ENCODE assay signal across 8 cellular contexts in genomic region chr3:25664810-25665645, GRCh38. TPM values are rescaled to one million over a fixed set of nuclear protein-coding genes. Genes with fewer than 3 reads are reported as not detected.
DNase-seq lines count a peak whose midpoint lies in the region; ATAC-seq and TF ChIP-seq lines count a peak whose summit lies in the region.

Gene TOP2B, minus strand, starts transcription at chr3:25664907. Its CDS starts 610 bp downstream, at chr3:25664297.

- TF ChIP-seq CTCF in GM10266 (IDR thresholded peaks at IDR 0.05; ENCODE audit: control insufficient read depth, insufficient read depth, low read depth, missing control alignments) (no peak), SU-DHL-6 (IDR thresholded peaks at IDR 0.05; ENCODE audit: insufficient read depth, low read length, poor library complexity, severe bottlenecking) (no peak), glutamatergic neuron (IDR thresholded peaks at IDR 0.05; ENCODE audit: partially characterized antibody, unreplicated experiment) (no peak), osteoblast (IDR thresholded peaks at IDR 0.05; ENCODE audit: extremely low read depth, low read depth, low read length) (no peak), thoracic aorta (IDR thresholded peaks at IDR 0.05) (no peak)

- no peaks in the 10 kb centered on the region for H3K9me2 ChIP-seq in SU-DHL-6 (replicated peaks; ENCODE audit: insufficient read depth, low read length)

- H3K9me3 ChIP-seq in SU-DHL-6 (ENCODE audit: insufficient read depth, low read length) (no peaks in the 10 kb centered on the region), osteoblast (ENCODE audit: low read depth, low read length) (no peaks in the 10 kb centered on the region), thoracic aorta (no peaks in the 10 kb centered on the region)

- H2AFZ ChIP-seq in SU-DHL-6 (ENCODE audit: low read depth, low read length, severe bottlenecking) (peak within 1 kb of the TSS; percentile 68), osteoblast (ENCODE audit: low read length) (peak within 1 kb of the TSS; percentile 92)

- peak within 1 kb of the TSS; percentile 75 for H3K9ac ChIP-seq in SU-DHL-6 (ENCODE audit: low read length)

- H3K4me3 Mint-ChIP-seq in activated naive CD8-positive, alpha-beta T cell treated with anti-CD3 and anti-CD28 coated beads, Interleukin-2, amount 10 ng/mL, durations not matched to agents 7 days and 5 days: peak within 1 kb of the TSS; percentile 94
- peak within 1 kb of the TSS; percentile 96 for H3K4me3 Mint-ChIP-seq in glutamatergic neuron (ENCODE audit: unreplicated experiment)

- no peaks in the 10 kb centered on the region for H3K9me3 Mint-ChIP-seq in activated naive CD8-positive, alpha-beta T cell treated with anti-CD3 and anti-CD28 coated beads, Interleukin-2, amount 10 ng/mL, durations not matched to agents 7 days and 5 days
- H3K9me3 Mint-ChIP-seq in glutamatergic neuron (ENCODE audit: unreplicated experiment): peaks cover 14% of the 10 kb centered on the region

- H3F3A ChIP-seq in SU-DHL-6 (ENCODE audit: insufficient read depth): peaks cover 13% of the 10 kb centered on the region; the same call in 1 of the 2 replicates

- H3K36me3 ChIP-seq in SU-DHL-6 (ENCODE audit: low read length) (no peaks in the 10 kb centered on the region), osteoblast (ENCODE audit: insufficient read depth, low read length) (no peaks in the 10 kb centered on the region), thoracic aorta (no peaks in the 10 kb centered on the region)

- H4K20me1 ChIP-seq in SU-DHL-6 (ENCODE audit: low read depth, low read length): peaks cover 22% of the 10 kb centered on the region
- peaks cover 35% of the 10 kb centered on the region for H4K20me1 ChIP-seq in osteoblast (ENCODE audit: insufficient read depth, low read length)

- H3K27ac ChIP-seq in SU-DHL-6 (ENCODE audit: low read depth, low read length) (peak within 1 kb of the TSS; percentile 64), osteoblast (ENCODE audit: low read depth, low read length) (peak within 1 kb of the TSS; percentile 79), thoracic aorta (peak within 1 kb of the TSS; percentile 90 to 96)

- peak within 1 kb of the TSS; percentile 72 for H3K4me2 ChIP-seq in SU-DHL-6 (ENCODE audit: low read depth, low read length, poor library complexity, severe bottlenecking)
- peak within 1 kb of the TSS; percentile 89 for H3K4me2 ChIP-seq in osteoblast (ENCODE audit: insufficient read depth, low read length)

- H3K4me1 ChIP-seq in osteoblast (ENCODE audit: insufficient read depth, low read length) (peaks cover 17% of the 10 kb centered on the region), thoracic aorta (ENCODE audit: control insufficient read depth in 1 of 2, low read depth in 2 of 2) (peaks cover 26 to 33% of the 10 kb centered on the region in 2 donors)

- peak within 1 kb of the TSS; percentile 98 for H3K27ac Mint-ChIP-seq in activated naive CD8-positive, alpha-beta T cell treated with anti-CD3 and anti-CD28 coated beads, Interleukin-2, amount 10 ng/mL, durations not matched to agents 7 days and 5 days
- H3K27ac Mint-ChIP-seq in glutamatergic neuron (ENCODE audit: unreplicated experiment): peak within 1 kb of the TSS; percentile 100

- POLR2A ChIA-PET in activated naive CD8-positive, alpha-beta T cell treated with anti-CD3 and anti-CD28 coated beads, Interleukin-2, amount 10 ng/mL, durations not matched to agents 7 days and 5 days (lab: Charles Lee): interaction anchor here (1.3 to 1.5 kb wide), 3 partner anchors 118 to 125 kb away, joined by 6 to 11 read pairs (median 10); partner anchors contain the start of genes NGLY1 and OXSM

- DNase-seq in GM10266 (ENCODE audit: extremely low spot score): peak; percentile 96
- peak; percentile 82 for DNase-seq in NCI-H1105 treated with DMSO at 0.1 percent for 48 hours (lab: John Stamatoyannopoulos, UW)
- peak; percentile 92 for DNase-seq in activated naive CD8-positive, alpha-beta T cell treated with anti-CD3 and anti-CD28 coated beads, Interleukin-2, amount 10 ng/mL, durations not matched to agents 7 days and 5 days
- DNase-seq in glutamatergic neuron: peak; percentile 97
- DNase-seq in osteoblast (ENCODE audit: insufficient read length, low spot score, missing footprints): peak; percentile 98
- DNase-seq in thoracic aorta (ENCODE audit: low spot score): peak; percentile 76

- H3K27me3 ChIP-seq in SU-DHL-6 (ENCODE audit: low read length) (no peaks in the 10 kb centered on the region), osteoblast (ENCODE audit: insufficient read depth, low read length) (no peaks in the 10 kb centered on the region), thoracic aorta (replicated peaks; ENCODE audit: insufficient read depth) (no peaks in the 10 kb centered on the region)

- peaks cover 7% of the 10 kb centered on the region for H3K36me3 Mint-ChIP-seq in activated naive CD8-positive, alpha-beta T cell treated with anti-CD3 and anti-CD28 coated beads, Interleukin-2, amount 10 ng/mL, durations not matched to agents 7 days and 5 days
- H3K36me3 Mint-ChIP-seq in glutamatergic neuron (ENCODE audit: unreplicated experiment): no peaks in the 10 kb centered on the region

- H3K4me3 ChIP-seq in SU-DHL-6 (ENCODE audit: insufficient read depth, low read length, poor library complexity, severe bottlenecking) (peak within 1 kb of the TSS; percentile 75), osteoblast (ENCODE audit: insufficient read depth, low read length) (peak within 1 kb of the TSS; percentile 78), thoracic aorta (peak within 1 kb of the TSS; percentile 94)

- ATAC-seq in HG02642 (IDR thresholded peaks at IDR 0.05; ENCODE audit: poor library complexity, unreplicated experiment): peak; percentile 93
- ATAC-seq in activated naive CD8-positive, alpha-beta T cell treated with anti-CD3 and anti-CD28 coated beads, Interleukin-2, amount 10 ng/mL, durations not matched to agents 7 days and 5 days (ENCODE audit: low read depth): peak; percentile 89
- ATAC-seq in thoracic aorta (ENCODE audit: insufficient number of reproducible peaks, low FRiP score, low read depth): peak; percentile 98

- no peaks in the 10 kb centered on the region for H3K27me3 Mint-ChIP-seq in activated naive CD8-positive, alpha-beta T cell treated with anti-CD3 and anti-CD28 coated beads, Interleukin-2, amount 10 ng/mL, durations not matched to agents 7 days and 5 days
- H3K27me3 Mint-ChIP-seq in glutamatergic neuron (ENCODE audit: unreplicated experiment): peaks cover 15% of the 10 kb centered on the region

- H3K79me2 ChIP-seq in SU-DHL-6 (ENCODE audit: insufficient read depth, low read length): peaks cover 38% of the 10 kb centered on the region
- peaks cover 39% of the 10 kb centered on the region for H3K79me2 ChIP-seq in osteoblast (ENCODE audit: insufficient read depth, low read length)

- peaks cover 31% of the 10 kb centered on the region for H3K4me1 Mint-ChIP-seq in activated naive CD8-positive, alpha-beta T cell treated with anti-CD3 and anti-CD28 coated beads, Interleukin-2, amount 10 ng/mL, durations not matched to agents 7 days and 5 days
- peaks cover 16% of the 10 kb centered on the region for H3K4me1 Mint-ChIP-seq in glutamatergic neuron (ENCODE audit: low read depth, unreplicated experiment)

RNA-seq across cellular contexts. Expression of gene TOP2B, which starts in this region (rescaled TPM):
- 100 to 1,000 TPM; 139 to 143 TPM for total RNA-seq in activated naive CD8-positive, alpha-beta T cell treated with anti-CD3 and anti-CD28 coated beads, Interleukin-2, amount 10 ng/mL, durations not matched to agents 7 days and 5 days
- total RNA-seq in glutamatergic neuron (ENCODE audit: unreplicated experiment) (250 TPM), osteoblast (66.6 and 71.7 TPM in 2 replicates), thoracic aorta (10 to 100 TPM; 78.9 to 92.0 TPM)

Comparison
In these comparisons a context has a peak if more than half of its experiments do, and no peak if none do; other contexts are left out.
1. Peak in every context shown above with its lines: DNase-seq, ATAC-seq, H3K4me3 ChIP-seq and H3K27ac ChIP-seq.